Comparison of ENCODE assay signal across 16 cellular contexts in genomic region chr1:207965602-207966387, GRCh38. TPM values are rescaled to one million over a fixed set of nuclear protein-coding genes. Genes with fewer than 3 reads are reported as not detected.
"Had no signal": no experiment of that assay in that cellular context is flagged by ENCODE, and none has a peak within 500 bp of the region (broad histone marks: within the 10 kb centered on the region; RNA-seq: fewer than 3 reads in every experiment).

No MANE protein-coding gene starts in this region.

- H3K9me3 Mint-ChIP-seq: activated B cell treated with CpG ODN at 0.5 μM for 24 hours; activated CD4-positive, alpha-beta T cell treated with anti-CD3 and anti-CD28 coated beads, Interleukin-2, amount 10 ng/mL, durations not matched to agents 7 days and 5 days; activated naive CD4-positive, alpha-beta T cell treated with anti-CD3 and anti-CD28 coated beads, Interleukin-2, amount 10 ng/mL, durations not matched to agents 7 days and 5 days; activated T-helper 2 cell treated with anti-CD3 and anti-CD28 coated beads, Interferon-gamma antibody, Interleukin-2, Interleukin-4, amounts not matched to agents 10 μg/mL and 5 μg/mL and 100 μg/mL, durations not matched to agents 14 hours and 24 hours and 36 hours; effector memory CD8-positive, alpha-beta T cell; immature natural killer cell; T-helper 1 cell treated with Interleukin-12 subunit alpha and Interleukin-12 subunit beta and Interleukin-4 antibody, amounts not matched to agents 30 μg/mL and 1 μg/mL, for 36 hours had no signal

- H3K27me3 ChIP-seq: suprapubic skin, upper lobe of left lung had no signal

- H3K27ac Mint-ChIP-seq: activated B cell treated with CpG ODN at 0.5 μM for 24 hours; activated CD4-positive, alpha-beta T cell treated with anti-CD3 and anti-CD28 coated beads, Interleukin-2, amount 10 ng/mL, durations not matched to agents 7 days and 5 days; activated naive CD4-positive, alpha-beta T cell treated with anti-CD3 and anti-CD28 coated beads, Interleukin-2, amount 10 ng/mL, durations not matched to agents 7 days and 5 days; activated T-helper 2 cell treated with anti-CD3 and anti-CD28 coated beads, Interferon-gamma antibody, Interleukin-2, Interleukin-4, amounts not matched to agents 10 μg/mL and 5 μg/mL and 100 μg/mL, durations not matched to agents 14 hours and 24 hours and 36 hours; effector memory CD8-positive, alpha-beta T cell; immature natural killer cell; T-helper 1 cell treated with Interleukin-12 subunit alpha and Interleukin-12 subunit beta and Interleukin-4 antibody, amounts not matched to agents 30 μg/mL and 1 μg/mL, for 36 hours had no signal

- H3K4me3 ChIP-seq: lung, suprapubic skin, upper lobe of left lung had no signal

- DNase-seq: activated B cell treated with CpG ODN at 0.5 μM for 24 hours; activated CD4-positive, alpha-beta T cell treated with anti-CD3 and anti-CD28 coated beads, Interleukin-2, amount 10 ng/mL, durations not matched to agents 7 days and 5 days; activated naive CD4-positive, alpha-beta T cell treated with anti-CD3 and anti-CD28 coated beads, Interleukin-2, amount 10 ng/mL, durations not matched to agents 7 days and 5 days; amniotic stem cell; effector memory CD8-positive, alpha-beta T cell; immature natural killer cell; left cardiac atrium; midbrain; stimulated activated naive CD4-positive, alpha-beta T cell treated with Interleukin-2 at 50 U/mL for 16 hours; upper lobe of left lung had no signal

- H3K36me3 ChIP-seq: suprapubic skin, upper lobe of left lung had no signal

- H3K9me3 ChIP-seq: suprapubic skin, upper lobe of left lung had no signal

- H3K27ac ChIP-seq: epithelial cell of prostate had no signal

- H3K36me3 Mint-ChIP-seq: activated naive CD4-positive, alpha-beta T cell treated with anti-CD3 and anti-CD28 coated beads, Interleukin-2, amount 10 ng/mL, durations not matched to agents 7 days and 5 days; brain; immature natural killer cell had no signal

- H3K4me3 Mint-ChIP-seq: activated B cell treated with CpG ODN at 0.5 μM for 24 hours; activated CD4-positive, alpha-beta T cell treated with anti-CD3 and anti-CD28 coated beads, Interleukin-2, amount 10 ng/mL, durations not matched to agents 7 days and 5 days; activated naive CD4-positive, alpha-beta T cell treated with anti-CD3 and anti-CD28 coated beads, Interleukin-2, amount 10 ng/mL, durations not matched to agents 7 days and 5 days; brain; effector memory CD8-positive, alpha-beta T cell; immature natural killer cell; T-helper 1 cell treated with Interleukin-12 subunit alpha and Interleukin-12 subunit beta and Interleukin-4 antibody, amounts not matched to agents 30 μg/mL and 1 μg/mL, for 36 hours had no signal

RNA-seq across cellular contexts. Expression of gene CD34, which starts 54.9 kb away (rescaled TPM):
- total RNA-seq: activated B cell treated with CpG ODN at 0.5 μM for 24 hours; activated T-helper 2 cell treated with anti-CD3 and anti-CD28 coated beads, Interferon-gamma antibody, Interleukin-2, Interleukin-4, amounts not matched to agents 10 μg/mL and 5 μg/mL and 100 μg/mL, durations not matched to agents 14 hours and 24 hours and 36 hours had no signal
- polyA plus RNA-seq: immature natural killer cell had no signal
